In genomic region chr2:128232965-128233789, GRCh38 we compare ENCODE assay signal across 8 cellular contexts.
A peak's percentile ranks its signal among the peaks of the same experiment; 100 is the strongest.
DNase-seq lines count a peak whose midpoint lies in the region; ATAC-seq and TF ChIP-seq lines count a peak whose summit lies in the region.

No MANE protein-coding gene starts in this region.

- no peak overlapping the region for H3K9ac ChIP-seq in mammary epithelial cell (ENCODE audit: insufficient read depth, low read length)

- peak overlapping the region; percentile 99 for H2AFZ ChIP-seq in mammary epithelial cell (ENCODE audit: low read depth, low read length)

- no TSS peak for BruUV-seq in mammary epithelial cell (replicated peaks; lab: Mats Ljungman, UMichigan)

- H3K4me1 ChIP-seq in mammary epithelial cell (ENCODE audit: insufficient read depth, low read length), result peaks cover 14% of the 10 kb centered on the region

- dilution Hi-C loops in mammary epithelial cell (cut with HindIII; ENCODE audit: low sequenced_read_pairs), result no loop called here

- intact Hi-C loops in mammary epithelial cell (cut with micrococcal nuclease), result loop anchor here (1.0 to 2.0 kb wide), 3 partner anchors 54 to 170 kb away; no protein-coding TSS in a partner anchor

- H3K27ac ChIP-seq in mammary epithelial cell (ENCODE audit: insufficient read depth, low read depth, low read length) (no peak overlapping the region), skin epidermis (peak overlapping the region in 10 of 21 experiments; percentile 14 to 79 (median 66))

- peak overlapping the region; percentile 100 for H3K4me2 ChIP-seq in mammary epithelial cell (ENCODE audit: insufficient read depth, low read depth, low read length)

- 1% methylated on average over 18 of the region's 84 CpGs for WGBS in mammary epithelial cell (ENCODE audit: low coverage, missing lambda C conversion rate)

- DNase-seq in SIG-M5 treated with dmso at 0.1 percent for 504 hours (lab: John Stamatoyannopoulos, UW; ENCODE audit: unreplicated experiment), result peak; percentile 75
- no peak for DNase-seq in SIG-M5 (lab: John Stamatoyannopoulos, UW)
- peak; percentile 50 for DNase-seq in NCI-H2107 treated with DMSO at 0.1 percent for 48 hours (lab: John Stamatoyannopoulos, UW; ENCODE audit: unreplicated experiment)
- DNase-seq in mammary epithelial cell, result peak; percentile 51
- DNase-seq in iPS-NIHi11 (ENCODE audit: low spot score), result peak; percentile 98

- no peaks in the 10 kb centered on the region for H3K9me3 ChIP-seq in mammary epithelial cell (replicated peaks; ENCODE audit: insufficient read depth, low read length)

- CTCF ChIA-PET in mammary epithelial cell (lab: Charles Lee; ENCODE audit: low non-redundant PET), result interaction anchor here (0.6 kb wide), 1 partner anchor 55 kb away, joined by 3 read pairs; no protein-coding TSS in a partner anchor

- no peaks in the 10 kb centered on the region for H3K79me2 ChIP-seq in mammary epithelial cell (ENCODE audit: insufficient read depth, low read length)

- in situ Hi-C loops in mammary epithelial cell (cut with MboI; ENCODE audit: low sequenced_read_pairs in 2 of 2), result no loop called here

- H3K4me3 ChIP-seq in WI38 (ENCODE audit: low read depth, low read length) (peak overlapping the region; percentile 68), mammary epithelial cell (replicated peaks in 1 of 3; ENCODE audit: insufficient read depth in 1 of 3, low read depth in 2 of 3, low read length in 3 of 3) (peak overlapping the region; percentile 60 to 86 (median 76)), skin epidermis (peak overlapping the region; percentile 48 to 68 (median 65))

- no peaks in the 10 kb centered on the region for H3K27me3 ChIP-seq in mammary epithelial cell (ENCODE audit: insufficient read depth, low read length)

- H3K36me3 ChIP-seq in mammary epithelial cell (ENCODE audit: insufficient read depth, low read length), result no peaks in the 10 kb centered on the region

- peak; percentile 97 for ATAC-seq in HG02981 (IDR thresholded peaks at IDR 0.05; ENCODE audit: unreplicated experiment)

- no peaks in the 10 kb centered on the region for H4K20me1 ChIP-seq in mammary epithelial cell (ENCODE audit: insufficient read depth, low read length)

- TF ChIP-seq CTCF in WI38 (IDR thresholded peaks at IDR 0.05; ENCODE audit: low read depth, low read length), result peak; percentile 90
- peak; percentile 69 to 94 for TF ChIP-seq CTCF in mammary epithelial cell (conservative IDR thresholded peaks at IDR 0.05 in 1 of 2, IDR thresholded peaks at IDR 0.05 in 1 of 2; ENCODE audit: extremely low read depth in 1 of 2, insufficient read depth in 1 of 2, low read depth in 1 of 2, low read length in 2 of 2)
